10 cellular contexts compared by ENCODE assay signal in genomic region chr20:51749674-51750036, GRCh38. TPM values are rescaled to one million over a fixed set of nuclear protein-coding genes. Genes with fewer than 3 reads are reported as not detected.
DNase-seq lines count a peak whose midpoint lies in the region; ATAC-seq and TF ChIP-seq lines count a peak whose summit lies in the region.
"Had no signal": no experiment of that assay in that cellular context is flagged by ENCODE, and none has a peak within 500 bp of the region (broad histone marks: within the 10 kb centered on the region; RNA-seq: fewer than 3 reads in every experiment).

No MANE protein-coding gene starts in this region.

- H3K27ac ChIP-seq in BLaER1 treated with 17β-estradiol and CSF1 and Interleukin-3, amounts not matched to agents 10 nM and 100 nM, result peak overlapping the region in 10 of 11 experiments; percentile 12 to 77 (median 56); a peak in 15 of 22 replicates
- peak overlapping the region; percentile 97 for H3K27ac ChIP-seq in PC-9
- H3K27ac ChIP-seq in dorsolateral prefrontal cortex, result peak overlapping the region; percentile 40 to 96 (median 87)

- DNase-seq in PC-9 (peak in 1 of 2 experiments; percentile 61), dorsolateral prefrontal cortex (no peak), myocyte (ENCODE audit: low read depth) (peak; percentile 50), HAP-1 (ENCODE audit: low spot score in 2 of 2) (no peak), NCI-H146 treated with DMSO at 0.1 percent for 48 hours (lab: John Stamatoyannopoulos, UW; ENCODE audit: unreplicated experiment) (no peak), activated T-cell treated with anti-CD3 and anti-CD28 coated beads for 4 hours (no peak)
- DNase-seq: activated naive CD4-positive, alpha-beta T cell treated with anti-CD3 and anti-CD28 coated beads, Interleukin-2, amount 50 U/mL, for 16 hours; NCI-H2227 treated with DMSO at 0.1 percent for 48 hours had no signal

- H2AFZ ChIP-seq in PC-9, result peak overlapping the region; percentile 48; the same call in 1 of the 2 replicates

- no peaks in the 10 kb centered on the region for H3K36me3 ChIP-seq in BLaER1 treated with 17β-estradiol and CSF1 and Interleukin-3, amounts not matched to agents 10 nM and 100 nM
- H3K36me3 ChIP-seq in PC-9 (ENCODE audit: low read depth) (no peaks in the 10 kb centered on the region), HAP-1 (replicated peaks) (no peaks in the 10 kb centered on the region)

- peak overlapping the region in 5 of 11 experiments; percentile 4 to 61 (median 33); a peak in 7 of 22 replicates for H3K9ac ChIP-seq in BLaER1 treated with 17β-estradiol and CSF1 and Interleukin-3, amounts not matched to agents 10 nM and 100 nM

- H3K79me2 ChIP-seq in PC-9 (ENCODE audit: low read depth), result peaks cover 66% of the 10 kb centered on the region

- H3F3A ChIP-seq in PC-9 (ENCODE audit: insufficient read depth, low read depth), result peaks cover 68% of the 10 kb centered on the region

- no peaks in the 10 kb centered on the region for H3K27me3 ChIP-seq in BLaER1 treated with 17β-estradiol and CSF1 and Interleukin-3, amounts not matched to agents 10 nM and 100 nM
- no peaks in the 10 kb centered on the region for H3K27me3 ChIP-seq in PC-9 (ENCODE audit: insufficient read depth, low read depth)
- no peaks in the 10 kb centered on the region for H3K27me3 ChIP-seq in dorsolateral prefrontal cortex
- H3K27me3 ChIP-seq in HAP-1 (ENCODE audit: low read depth), result no peaks in the 10 kb centered on the region

- H3K4me2 ChIP-seq in BLaER1 treated with 17β-estradiol and CSF1 and Interleukin-3, amounts not matched to agents 10 nM and 100 nM, result peak overlapping the region; percentile 26 to 87 (median 53); a peak in 21 of 22 replicates
- peak overlapping the region; percentile 75 for H3K4me2 ChIP-seq in PC-9

- no peaks in the 10 kb centered on the region for H3K9me2 ChIP-seq in PC-9 (ENCODE audit: insufficient read depth)

- no peak for ATAC-seq in HG03565 (IDR thresholded peaks at IDR 0.05; ENCODE audit: unreplicated experiment)

- H3K4me1 ChIP-seq in BLaER1 treated with 17β-estradiol and CSF1 and Interleukin-3, amounts not matched to agents 10 nM and 100 nM, result peaks cover 12 to 42% (median 23%) of the 10 kb centered on the region in 10 experiments
- H3K4me1 ChIP-seq in PC-9 (replicated peaks; ENCODE audit: insufficient read depth) (peaks cover 62% of the 10 kb centered on the region), HAP-1 (peaks cover 3% of the 10 kb centered on the region; the same call in 1 of the 2 replicates)

- TSS peak; percentile 22 for BruUV-seq in PC-9 (replicated peaks; lab: Mats Ljungman, UMichigan)

- in situ Hi-C loops in HAP-1 (cut with MboI; ENCODE audit: low sequenced_read_pairs), result no loop called here

- POLR2A ChIA-PET in PC-9 (lab: Charles Lee; ENCODE audit: unreplicated experiment), result no interaction called here

- H3K9me3 ChIP-seq in BLaER1 treated with 17β-estradiol and CSF1 and Interleukin-3, amounts not matched to agents 10 nM and 100 nM (replicated peaks in 1 of 11), result no peaks in the 10 kb centered on the region
- H3K9me3 ChIP-seq in PC-9 (ENCODE audit: insufficient read depth, low read depth) (no peaks in the 10 kb centered on the region), HAP-1 (no peaks in the 10 kb centered on the region)

- intact Hi-C loops in PC-9 (cut with micrococcal nuclease; ENCODE audit: unreplicated experiment) (no loop called here), dorsolateral prefrontal cortex (cut with DNase I) (no loop called here)

- CTCF ChIA-PET in PC-9 (lab: Charles Lee), result interaction anchor here (1.5 to 2.3 kb wide), 2 partner anchors 18 to 49 kb away, joined by 3 to 7 read pairs; no protein-coding TSS in a partner anchor

- H3K4me3 ChIP-seq in BLaER1 treated with 17β-estradiol and CSF1 and Interleukin-3, amounts not matched to agents 10 nM and 100 nM, result no peak overlapping the region
- H3K4me3 ChIP-seq in PC-9 (peak overlapping the region; percentile 44; the same call in 1 of the 2 replicates), dorsolateral prefrontal cortex (no peak overlapping the region), HAP-1 (no peak overlapping the region)

- TF ChIP-seq CTCF in PC-9 (conservative IDR thresholded peaks at IDR 0.05) (no peak), dorsolateral prefrontal cortex (IDR thresholded peaks at IDR 0.05 in 54 of 56, conservative IDR thresholded peaks at IDR 0.05 in 2 of 56; ENCODE audit: low read depth in 1 of 56, partially characterized antibody in 56 of 56) (no peak)

- no peaks in the 10 kb centered on the region for H4K20me1 ChIP-seq in BLaER1 treated with 17β-estradiol and CSF1 and Interleukin-3, amounts not matched to agents 10 nM and 100 nM
- H4K20me1 ChIP-seq in PC-9 (ENCODE audit: insufficient read depth), result no peaks in the 10 kb centered on the region

RNA-seq across cellular contexts. Expression of gene ATP9A, which starts 18.5 kb away (rescaled TPM):
- total RNA-seq in PC-9 (2021), result 18.6 and 22.4 TPM in 2 replicates
- 100 to 1,000 TPM; 142 to 325 (median 243) TPM for total RNA-seq in dorsolateral prefrontal cortex
- total RNA-seq in myocyte, result 7.6 and 13.3 TPM in 2 replicates
- 21.3 TPM for polyA plus RNA-seq in myocyte (2012)

RNA-seq across cellular contexts. Expression of gene SALL4, which starts 52.7 kb away (rescaled TPM):
- 1.6 and 3.8 TPM in 2 replicates for total RNA-seq in PC-9 (2021)
- total RNA-seq in dorsolateral prefrontal cortex, result 1 to 10 TPM in 11 of 120 experiments, under 1 TPM in 86, not detected in 23; 0.07 to 1.8 (median 0.35) TPM
- total RNA-seq in myocyte, result not detected in 2 replicates
- polyA plus RNA-seq in myocyte (2012), result 0.14 TPM
